Comparison of ENCODE assay signal across 27 cellular contexts in genomic region chr10:88088441-88089340, GRCh38.
A peak's percentile ranks its signal among the peaks of the same experiment; 100 is the strongest.
DNase-seq lines count a peak whose midpoint lies in the region; ATAC-seq and TF ChIP-seq lines count a peak whose summit lies in the region.
"Had no signal": no experiment of that assay in that cellular context is flagged by ENCODE, and none has a peak within 500 bp of the region (broad histone marks: within the 10 kb centered on the region; RNA-seq: fewer than 3 reads in every experiment).

No MANE protein-coding gene starts in this region.

- no peaks in the 10 kb centered on the region for H3F3A ChIP-seq in smooth muscle cell (ENCODE audit: low read depth)

- H3K4me3 Mint-ChIP-seq in activated T-cell treated with anti-CD3 and anti-CD28 coated beads, Interleukin-2, amount 50 U/mL, for 72 hours, result no peak overlapping the region
- H3K4me3 Mint-ChIP-seq: activated T-helper 1 cell treated with anti-CD3 and anti-CD28 coated beads, Interleukin-12 subunit alpha, Interleukin-12 subunit beta, Interleukin-2, Interleukin-4 antibody, amounts not matched to agents 30 ng/mL and 10 ng/mL and 1 ng/mL, durations not matched to agents 14 hours and 24 hours and 36 hours; CD4-positive, alpha-beta T cell; H9; natural killer cell had no signal

- TF ChIP-seq CTCF in smooth muscle cell (IDR thresholded peaks at IDR 0.05; ENCODE audit: borderline replicate concordance, insufficient read depth, poor library complexity, severe bottlenecking), result no peak

- DNase-seq in NCI-H2029 treated with DMSO at 0.1 percent for 48 hours (lab: John Stamatoyannopoulos, UW) (peak; percentile 74), NCI-H2029 (lab: John Stamatoyannopoulos, UW) (no peak), RPMI7951 (ENCODE audit: low read depth) (peak; percentile 23), dedifferentiated amniotic fluid mesenchymal stem cell (ENCODE audit: extremely low spot score) (peak; percentile 19), smooth muscle cell (lab: John Stamatoyannopoulos, UW; ENCODE audit: unreplicated experiment) (no peak), Karpas-422 (no peak)
- DNase-seq in activated T-cell treated with anti-CD3 and anti-CD28 coated beads, Interleukin-2, amount 50 U/mL, for 72 hours, result no peak
- DNase-seq: activated CD4-positive, alpha-beta T cell treated with anti-CD3 and anti-CD28 coated beads, Interleukin-2, amount 50 U/mL, for 4 hours; activated CD4-positive, CD25-positive, alpha-beta regulatory T cell; activated naive CD4-positive, alpha-beta T cell treated with anti-CD3 and anti-CD28 coated beads, Interleukin-2, amount 50 U/mL, for 16 hours; AML-193; CD4-positive, alpha-beta T cell; GF-D8; H9; IMR-90; lower lobe of right lung; natural killer cell; NCI-H524 treated with DMSO at 0.1 percent for 48 hours; Peyer's patch; SJCRH30; T-helper 1 cell had no signal

- H3K9me3 Mint-ChIP-seq in activated T-cell treated with anti-CD3 and anti-CD28 coated beads, Interleukin-2, amount 50 U/mL, for 72 hours, result no peaks in the 10 kb centered on the region
- H3K9me3 Mint-ChIP-seq: activated T-helper 1 cell treated with anti-CD3 and anti-CD28 coated beads, Interleukin-12 subunit alpha, Interleukin-12 subunit beta, Interleukin-2, Interleukin-4 antibody, amounts not matched to agents 30 ng/mL and 10 ng/mL and 1 ng/mL, durations not matched to agents 14 hours and 24 hours and 36 hours; CD4-positive, alpha-beta T cell; H9 had no signal

- no peaks in the 10 kb centered on the region for H4K20me1 ChIP-seq in smooth muscle cell (ENCODE audit: low read depth)
- no peaks in the 10 kb centered on the region for H4K20me1 ChIP-seq in Karpas-422 (ENCODE audit: insufficient read depth, low read depth, low read length)

- H3K36me3 ChIP-seq in smooth muscle cell (ENCODE audit: low read depth) (no peaks in the 10 kb centered on the region), Karpas-422 (ENCODE audit: insufficient read depth, low read length) (no peaks in the 10 kb centered on the region)
- H3K36me3 ChIP-seq: lower lobe of right lung, Peyer's patch, SJCRH30, stomach, tibial artery had no signal

- H3K4me2 ChIP-seq in smooth muscle cell (peak overlapping the region; percentile 19), Karpas-422 (ENCODE audit: low read depth, low read length, poor library complexity, severe bottlenecking) (no peak overlapping the region)
- H3K4me2 ChIP-seq: A549 had no signal

- H3K27me3 ChIP-seq in smooth muscle cell (ENCODE audit: low read depth), result no peaks in the 10 kb centered on the region
- no peaks in the 10 kb centered on the region for H3K27me3 ChIP-seq in Karpas-422 (ENCODE audit: low read length)
- H3K27me3 ChIP-seq: dorsolateral prefrontal cortex, Peyer's patch, SJCRH30, stomach, tibial artery had no signal

- H3K9me3 ChIP-seq in smooth muscle cell (replicated peaks; ENCODE audit: low read depth) (no peaks in the 10 kb centered on the region), Karpas-422 (ENCODE audit: low read length) (no peaks in the 10 kb centered on the region)
- H3K9me3 ChIP-seq: A549, lower lobe of right lung, Peyer's patch, SJCRH30, stomach, tibial artery had no signal

- H3K4me1 ChIP-seq in smooth muscle cell (ENCODE audit: low read depth) (peaks cover 3% of the 10 kb centered on the region), Karpas-422 (ENCODE audit: low read length) (peaks cover 58% of the 10 kb centered on the region)
- H3K4me1 ChIP-seq: A549, Peyer's patch, SJCRH30 had no signal

- H2AFZ ChIP-seq in smooth muscle cell (ENCODE audit: low read depth) (no peak overlapping the region), Karpas-422 (ENCODE audit: low read length) (no peak overlapping the region)

- no peak overlapping the region for H3K9ac ChIP-seq in smooth muscle cell (ENCODE audit: low read depth)
- H3K9ac ChIP-seq in Karpas-422 (ENCODE audit: low read length), result no peak overlapping the region

- H3K36me3 Mint-ChIP-seq in activated T-cell treated with anti-CD3 and anti-CD28 coated beads, Interleukin-2, amount 50 U/mL, for 72 hours (ENCODE audit: insufficient read depth in 2 of 2), result no peaks in the 10 kb centered on the region
- H3K36me3 Mint-ChIP-seq: natural killer cell had no signal

- 91% methylated on average over 9 of the region's 9 CpGs for WGBS in smooth muscle cell (ENCODE audit: low lambda C conversion rate)

- peaks cover 37% of the 10 kb centered on the region for H3K4me1 Mint-ChIP-seq in activated T-cell treated with anti-CD3 and anti-CD28 coated beads, Interleukin-2, amount 50 U/mL, for 72 hours (ENCODE audit: low read depth)
- H3K4me1 Mint-ChIP-seq: H9 had no signal

- no peak overlapping the region for H3K27ac Mint-ChIP-seq in activated T-cell treated with anti-CD3 and anti-CD28 coated beads, Interleukin-2, amount 50 U/mL, for 72 hours
- H3K27ac Mint-ChIP-seq: activated T-helper 1 cell treated with anti-CD3 and anti-CD28 coated beads, Interleukin-12 subunit alpha, Interleukin-12 subunit beta, Interleukin-2, Interleukin-4 antibody, amounts not matched to agents 30 ng/mL and 10 ng/mL and 1 ng/mL, durations not matched to agents 14 hours and 24 hours and 36 hours; H9 had no signal

- no peaks in the 10 kb centered on the region for H3K79me2 ChIP-seq in smooth muscle cell (ENCODE audit: low read depth)
- H3K79me2 ChIP-seq in Karpas-422 (ENCODE audit: low read length), result no peaks in the 10 kb centered on the region

- peaks cover 80% of the 10 kb centered on the region for H3K27me3 Mint-ChIP-seq in activated T-cell treated with anti-CD3 and anti-CD28 coated beads, Interleukin-2, amount 50 U/mL, for 72 hours (ENCODE audit: low read depth)
- H3K27me3 Mint-ChIP-seq: CD4-positive, alpha-beta T cell had no signal

- no peak for ATAC-seq in GM19467 (IDR thresholded peaks at IDR 0.05; ENCODE audit: unreplicated experiment)
- ATAC-seq in activated T-cell treated with anti-CD3 and anti-CD28 coated beads, Interleukin-2, amount 50 U/mL, for 72 hours (replicated peaks in 1 of 2), result no peak
- ATAC-seq: A549, natural killer cell had no signal

- H3K9me2 ChIP-seq in Karpas-422 (replicated peaks; ENCODE audit: insufficient read depth, low read length), result no peaks in the 10 kb centered on the region

- H3K27ac ChIP-seq in smooth muscle cell (ENCODE audit: low read depth) (peak overlapping the region; percentile 39), Karpas-422 (ENCODE audit: low read length) (no peak overlapping the region)
- H3K27ac ChIP-seq: A549, dorsolateral prefrontal cortex, lower lobe of right lung, Peyer's patch, SJCRH30, stomach had no signal

- H3K4me3 ChIP-seq in smooth muscle cell (no peak overlapping the region), Karpas-422 (ENCODE audit: low read length) (no peak overlapping the region)
- H3K4me3 ChIP-seq: A549, dorsolateral prefrontal cortex, lower lobe of right lung, Peyer's patch, SJCRH30, stomach, tibial artery had no signal

Comparison
In these comparisons a context has a peak if more than half of its experiments do, and no peak if none do; other contexts are left out.
1. DNase-seq: peak in NCI-H2029 treated with DMSO at 0.1 percent for 48 hours (single experiment), RPMI7951 (single experiment) and dedifferentiated amniotic fluid mesenchymal stem cell (single experiment); none in NCI-H2029 (single experiment), smooth muscle cell (single experiment), Karpas-422 (single experiment) and activated T-cell treated with anti-CD3 and anti-CD28 coated beads, Interleukin-2, amount 50 U/mL, for 72 hours (0 of 2).